Comparison of ENCODE assay signal across 8 cellular contexts in genomic region chr1:26275580-26276431, GRCh38. TPM values are rescaled to one million over a fixed set of nuclear protein-coding genes. Genes with fewer than 3 reads are reported as not detected.
DNase-seq lines count a peak whose midpoint lies in the region; ATAC-seq and TF ChIP-seq lines count a peak whose summit lies in the region.

No MANE protein-coding gene starts in this region.

- TF ChIP-seq CTCF in omental fat pad (IDR thresholded peaks at IDR 0.05) = peak in 2 of 3 donors; percentile 1 to 48
- peak; percentile 84 to 88 (median 87) for TF ChIP-seq CTCF in testis (IDR thresholded peaks at IDR 0.05)

- ATAC-seq in omental fat pad (ENCODE audit: low FRiP score) (peak; percentile 89), GM18505 (IDR thresholded peaks at IDR 0.05; ENCODE audit: unreplicated experiment) (no peak)

- H3K27ac Mint-ChIP-seq in activated naive CD4-positive, alpha-beta T cell treated with anti-CD3 and anti-CD28 coated beads, Interleukin-2, amount 50 U/mL, for 24 hours = peak overlapping the region; percentile 73

- H3K36me3 Mint-ChIP-seq in activated naive CD4-positive, alpha-beta T cell treated with anti-CD3 and anti-CD28 coated beads, Interleukin-2, amount 50 U/mL, for 24 hours = peaks cover 20% of the 10 kb centered on the region

- no peak overlapping the region for H3K4me3 ChIP-seq in testis

- no peaks in the 10 kb centered on the region for H3K36me3 ChIP-seq in testis (ENCODE audit: low read depth, missing control alignments)

- H3K4me3 Mint-ChIP-seq in activated naive CD4-positive, alpha-beta T cell treated with anti-CD3 and anti-CD28 coated beads, Interleukin-2, amount 50 U/mL, for 24 hours = peak overlapping the region; percentile 74

- peak overlapping the region; percentile 63 to 89 for H3K27ac ChIP-seq in testis

- intact Hi-C loops in testis (cut with DNase I; ENCODE audit: low total_unique reads) = loop anchor here (10.0 kb wide), 1 partner anchor 49 kb away; no protein-coding TSS in a partner anchor

- no peaks in the 10 kb centered on the region for H3K9me3 ChIP-seq in testis

- peak; percentile 94 for DNase-seq in ELR (ENCODE audit: low read depth)
- DNase-seq in KBM-7 = peak; percentile 90
- peak; percentile 93 for DNase-seq in SK-MEL-5 (ENCODE audit: low read depth, low spot score)
- peak; percentile 81 for DNase-seq in germinal center (ENCODE audit: low spot score)
- peak; percentile 84 for DNase-seq in omental fat pad (ENCODE audit: low spot score)
- DNase-seq in testis = peak; percentile 91

- H3K9me3 Mint-ChIP-seq in activated naive CD4-positive, alpha-beta T cell treated with anti-CD3 and anti-CD28 coated beads, Interleukin-2, amount 50 U/mL, for 24 hours = no peaks in the 10 kb centered on the region

- peaks cover 27% of the 10 kb centered on the region for H3K4me1 ChIP-seq in testis

- WGBS in testis, 2 donors = 30 to 45% methylated on average over 3 of the region's 3 CpGs

- in situ Hi-C loops in KBM-7 (cut with MboI; ENCODE audit: low pct_unique_long_range_greater_than_20kb, low sequenced_read_pairs) (no loop called here), SK-MEL-5 (cut with HindIII; ENCODE audit: low pct_unique_long_range_greater_than_20kb, low sequenced_read_pairs) (no loop called here)

- H3K27me3 ChIP-seq in testis = no peaks in the 10 kb centered on the region

- no peaks in the 10 kb centered on the region for H3K27me3 Mint-ChIP-seq in activated naive CD4-positive, alpha-beta T cell treated with anti-CD3 and anti-CD28 coated beads, Interleukin-2, amount 50 U/mL, for 24 hours

- TF ChIP-seq POLR2A in testis (IDR thresholded peaks at IDR 0.05) (no peak), GM18505 (IDR thresholded peaks at IDR 0.05; ENCODE audit: borderline replicate concordance, extremely low read depth, insufficient read depth, insufficient read length) (no peak)

- H3K4me1 Mint-ChIP-seq in activated naive CD4-positive, alpha-beta T cell treated with anti-CD3 and anti-CD28 coated beads, Interleukin-2, amount 50 U/mL, for 24 hours = peaks cover 47% of the 10 kb centered on the region

RNA-seq across cellular contexts. Expression of gene SH3BGRL3, which starts 4.1 kb away (rescaled TPM):
- total RNA-seq in SK-MEL-5 (2014; rRNA removed; shearing (Covaris generic)) = 30.7 and 32.8 TPM in 2 replicates
- polyA plus RNA-seq in SK-MEL-5 (2015; cell fraction: cytosol; rRNA removed) = 74.2 and 77.4 TPM in 2 replicates
- polyA plus RNA-seq in SK-MEL-5 (2015; cell fraction: nucleus; rRNA removed) = 3.7 and 12.8 TPM in 2 replicates
- total RNA-seq in omental fat pad (100 to 1,000 TPM in 1 of 4 donors, 10 to 100 TPM in 3; 42.4 to 124 (median 82.4) TPM), testis (10 to 100 TPM; 24.4 to 25.4 TPM)
- polyA plus RNA-seq in testis (ENCODE audit: insufficient read depth, low read depth, low replicate concordance) = 76.6 TPM

RNA-seq across cellular contexts. Expression of gene UBXN11, which starts 30.6 kb away (rescaled TPM):
- total RNA-seq in SK-MEL-5 (2014; rRNA removed; shearing (Covaris generic)) = 4.6 and 5.0 TPM in 2 replicates
- 9.9 and 15.3 TPM in 2 replicates for polyA plus RNA-seq in SK-MEL-5 (2015; cell fraction: cytosol; rRNA removed)
- 163 and 186 TPM in 2 replicates for polyA plus RNA-seq in SK-MEL-5 (2015; cell fraction: nucleus; rRNA removed)
- 10 to 100 TPM; 12.2 to 23.8 (median 17.7) TPM for total RNA-seq in omental fat pad
- 10 to 100 TPM; 39.7 to 51.7 TPM for total RNA-seq in testis
- 65.9 TPM for polyA plus RNA-seq in testis (ENCODE audit: insufficient read depth, low read depth, low replicate concordance)

RNA-seq across cellular contexts. Expression of gene CEP85, which starts 41.8 kb away (rescaled TPM):
- 12.3 and 13.5 TPM in 2 replicates for total RNA-seq in SK-MEL-5 (2014; rRNA removed; shearing (Covaris generic))
- 15.6 and 20.7 TPM in 2 replicates for polyA plus RNA-seq in SK-MEL-5 (2015; cell fraction: cytosol; rRNA removed)
- polyA plus RNA-seq in SK-MEL-5 (2015; cell fraction: nucleus; rRNA removed) = 76.6 and 82.4 TPM in 2 replicates
- 1 to 10 TPM; 4.3 to 6.1 (median 5.3) TPM for total RNA-seq in omental fat pad
- total RNA-seq in testis = 10 to 100 TPM; 52.1 to 61.8 TPM
- 82.5 TPM for polyA plus RNA-seq in testis (ENCODE audit: insufficient read depth, low read depth, low replicate concordance)

RNA-seq across cellular contexts. Expression of gene CD52, which starts 42.0 kb away (rescaled TPM):
- not detected in 2 replicates for total RNA-seq in SK-MEL-5 (2014; rRNA removed; shearing (Covaris generic))
- polyA plus RNA-seq in SK-MEL-5 (2015; cell fraction: cytosol; rRNA removed) = not detected in 2 replicates
- not detected in 2 replicates for polyA plus RNA-seq in SK-MEL-5 (2015; cell fraction: nucleus; rRNA removed)
- 100 to 1,000 TPM in 1 of 4 donors, 10 to 100 TPM in 1, 1 to 10 TPM in 1, not detected in 1; 4.3 to 227 (median 13.2) TPM for total RNA-seq in omental fat pad
- 1 to 10 TPM in 1 of 2 donors, not detected in 1; 3.0 TPM for total RNA-seq in testis
- polyA plus RNA-seq in testis (ENCODE audit: insufficient read depth, low read depth, low replicate concordance) = 23.8 TPM
